1 cellular context compared by ENCODE assay signal in genomic region chr9:36163049-36163839, GRCh38.
TF ChIP-seq lines count a peak whose summit lies in the region.

No MANE protein-coding gene starts in this region.

TF ChIP-seq in H1, 55 proteins besides CTCF, POLR2A, EP300 and RAD21:
- TF ChIP-seq HDAC6 (IDR thresholded peaks at IDR 0.05; ENCODE audit: low read depth, low read length), result no peak
- TF ChIP-seq ATF3 (IDR thresholded peaks at IDR 0.05; ENCODE audit: insufficient read depth, low read depth, low read length), result no peak
- no peak for TF ChIP-seq MAX (IDR thresholded peaks at IDR 0.05)
- TF ChIP-seq USF2 (IDR thresholded peaks at IDR 0.05; ENCODE audit: low read length), result no peak
- TF ChIP-seq TBP (IDR thresholded peaks at IDR 0.05; ENCODE audit: low read depth, low read length), result peak; percentile 45; the same call in 1 of the 2 replicates
- no peak for TF ChIP-seq GTF2F1 (IDR thresholded peaks at IDR 0.05; ENCODE audit: borderline replicate concordance, low read depth, low read length)
- no peak for TF ChIP-seq SAP30 (IDR thresholded peaks at IDR 0.05; ENCODE audit: insufficient read depth, insufficient replicate concordance, low read length)
- peak; percentile 88 for TF ChIP-seq CTBP2 (IDR thresholded peaks at IDR 0.05; ENCODE audit: borderline replicate concordance, insufficient read depth, insufficient read length, low read length)
- no peak for TF ChIP-seq FOSL1 (IDR thresholded peaks at IDR 0.05; ENCODE audit: insufficient read depth, low read depth, low read length)
- no peak for TF ChIP-seq EGR1 (IDR thresholded peaks at IDR 0.05; ENCODE audit: borderline replicate concordance, low read depth, low read length)
- TF ChIP-seq MAFK (IDR thresholded peaks at IDR 0.05; ENCODE audit: low read depth, low read length), result no peak
- TF ChIP-seq GABPA (IDR thresholded peaks at IDR 0.05; ENCODE audit: borderline replicate concordance, insufficient read depth, low read length), result no peak
- no peak for TF ChIP-seq KDM5A (IDR thresholded peaks at IDR 0.05; ENCODE audit: low read length)
- TF ChIP-seq TEAD4 (IDR thresholded peaks at IDR 0.05; ENCODE audit: low read depth, low read length), result peak; percentile 92
- peak; percentile 67; the same call in 1 of the 2 replicates for TF ChIP-seq E2F6 (IDR thresholded peaks at IDR 0.05)
- TF ChIP-seq HDAC2 (IDR thresholded peaks at IDR 0.05; ENCODE audit: borderline replicate concordance in 1 of 2, low read depth in 2 of 2, low read length in 2 of 2), result no peak
- TF ChIP-seq SP4 (IDR thresholded peaks at IDR 0.05; ENCODE audit: low read length), result no peak; the same call in 1 of the 2 replicates
- TF ChIP-seq SIRT6 (IDR thresholded peaks at IDR 0.05; ENCODE audit: low read length), result no peak
- no peak; the same call in 1 of the 2 replicates for TF ChIP-seq YY1 (IDR thresholded peaks at IDR 0.05; ENCODE audit: low read depth, low read length)
- TF ChIP-seq CBX5 (IDR thresholded peaks at IDR 0.05; ENCODE audit: low read depth, low read length), result no peak
- TF ChIP-seq ATF2 (IDR thresholded peaks at IDR 0.05; ENCODE audit: low read length), result peak; percentile 96
- TF ChIP-seq KDM1A (IDR thresholded peaks at IDR 0.05; ENCODE audit: borderline replicate concordance, low read length), result peak; percentile 39; the same call in 1 of the 2 replicates
- no peak for TF ChIP-seq ZNF274 (IDR thresholded peaks at IDR 0.05; ENCODE audit: borderline replicate concordance, extremely low read depth, low read length)
- no peak for TF ChIP-seq CEBPB (IDR thresholded peaks at IDR 0.05; ENCODE audit: low read depth, low read length)
- 0 out of 2 replicates have a peak, but pooled peaks have one; percentile 56 for TF ChIP-seq TAF1 (IDR thresholded peaks at IDR 0.05; ENCODE audit: low read depth, low read length)
- TF ChIP-seq TCF12 (IDR thresholded peaks at IDR 0.05; ENCODE audit: low read depth, low read length), result peak; percentile 93
- TF ChIP-seq ASH2L (IDR thresholded peaks at IDR 0.05; ENCODE audit: low read length), result peak; percentile 98
- TF ChIP-seq CBX8 (IDR thresholded peaks at IDR 0.05; ENCODE audit: borderline replicate concordance, low read depth, low read length), result no peak
- TF ChIP-seq RBBP5 (IDR thresholded peaks at IDR 0.05; ENCODE audit: borderline replicate concordance, low read depth, low read length), result peak; percentile 80; the same call in 1 of the 2 replicates
- peak; percentile 60; the same call in 1 of the 2 replicates for TF ChIP-seq CHD1 (IDR thresholded peaks at IDR 0.05; ENCODE audit: low read depth, low read length)
- no peak for TF ChIP-seq RNF2 (IDR thresholded peaks at IDR 0.05; ENCODE audit: borderline replicate concordance, low read depth, low read length, missing control alignments, poor library complexity, severe bottlenecking)
- TF ChIP-seq BCL11A (IDR thresholded peaks at IDR 0.05; ENCODE audit: low read depth in 2 of 2, low read length in 2 of 2), result no peak
- TF ChIP-seq EZH2 (IDR thresholded peaks at IDR 0.05; ENCODE audit: low read depth, low read length, severe bottlenecking), result no peak
- peak; percentile 79 for TF ChIP-seq JUND (IDR thresholded peaks at IDR 0.05; ENCODE audit: low read length)
- 0 out of 2 replicates have a peak, but pooled peaks have one; percentile 38 for TF ChIP-seq POLR2AphosphoS5 (IDR thresholded peaks at IDR 0.05; ENCODE audit: low read depth, low read length)
- no peak for TF ChIP-seq SUZ12 (IDR thresholded peaks at IDR 0.05; ENCODE audit: low read length)
- no peak for TF ChIP-seq RFX5 (IDR thresholded peaks at IDR 0.05; ENCODE audit: borderline replicate concordance, low read depth, low read length)
- no peak for TF ChIP-seq CHD7 (IDR thresholded peaks at IDR 0.05; ENCODE audit: insufficient replicate concordance, low read length)
- TF ChIP-seq NRF1 (IDR thresholded peaks at IDR 0.05; ENCODE audit: low read depth, low read length), result no peak
- TF ChIP-seq JUN (IDR thresholded peaks at IDR 0.05; ENCODE audit: low read depth, low read length), result no peak
- TF ChIP-seq CHD2 (IDR thresholded peaks at IDR 0.05; ENCODE audit: low read length), result peak; percentile 64; the same call in 1 of the 2 replicates
- no peak for TF ChIP-seq SRF (IDR thresholded peaks at IDR 0.05; ENCODE audit: low read depth, low read length)
- peak; percentile 77; the same call in 1 of the 2 replicates for TF ChIP-seq SP1 (IDR thresholded peaks at IDR 0.05; ENCODE audit: low read depth, low read length)
- no peak for TF ChIP-seq NANOG (IDR thresholded peaks at IDR 0.05; ENCODE audit: insufficient read depth, low read depth, low read length, poor library complexity, severe bottlenecking)
- TF ChIP-seq PHF8 (conservative IDR thresholded peaks at IDR 0.05; ENCODE audit: low read depth, low read length), result no peak
- TF ChIP-seq SIN3A (conservative IDR thresholded peaks at IDR 0.05 in 1 of 2, IDR thresholded peaks at IDR 0.05 in 1 of 2; ENCODE audit: low read depth in 1 of 2, low read length in 2 of 2), result peak; percentile 32 to 70; a peak in 2 of 4 replicates
